In the genomic region with DNA sequence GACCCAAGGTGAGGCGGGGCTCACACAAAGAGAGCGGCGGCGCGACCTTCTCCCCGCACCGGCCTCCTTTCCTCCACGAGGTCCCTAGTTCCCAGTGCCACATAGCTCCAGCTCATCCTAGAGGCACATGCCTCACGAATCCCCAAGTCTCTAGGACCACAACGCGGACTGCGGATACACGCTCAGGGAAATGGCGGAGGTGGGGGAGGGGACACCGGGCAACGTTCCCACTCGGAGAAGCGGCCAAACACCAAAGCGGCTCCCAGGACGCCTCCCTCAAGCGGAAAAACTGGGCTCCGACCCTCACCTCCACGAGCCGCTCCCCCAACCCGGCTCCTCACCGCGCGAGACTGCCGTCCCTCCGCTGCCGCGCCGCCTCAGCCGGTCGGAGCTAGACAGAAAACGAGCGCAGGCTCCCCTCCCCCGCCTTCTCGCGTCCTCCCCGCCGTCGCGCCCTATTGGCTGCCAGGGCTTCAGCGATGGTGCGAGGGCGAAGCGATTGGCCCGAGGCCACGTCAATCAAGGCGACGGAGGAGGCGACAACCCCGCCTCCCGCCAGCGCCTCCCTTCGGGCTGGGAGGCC, we compare ENCODE assay signal across 8 cellular contexts. TPM values are rescaled to one million over a fixed set of nuclear protein-coding genes. Genes with fewer than 3 reads are reported as not detected.
DNase-seq lines count a peak whose midpoint lies in the region; ATAC-seq, FAIRE-seq and TF ChIP-seq lines count a peak whose summit lies in the region.

A gene (minus strand): TSS at position 404 of the 583 bp plus-strand sequence. CDS start 1,963 bp downstream, outside the sequence.

- POLR2A ChIA-PET in Caco-2 (lab: Charles Lee): interaction anchor here (0.6 to 1.1 kb wide), 3 partner anchors 14 to 1133 kb away, joined by 3 to 4 read pairs (median 3); a partner anchor contains a TSS
- POLR2A ChIA-PET in H1 (lab: Charles Lee; ENCODE audit: partially characterized antibody): interaction anchor here (0.5 to 7.3 kb wide), 58 partner anchors 9 to 638 kb away, joined by 3 to 269 read pairs (median 4); a partner anchor contains a TSS

- CTCF ChIA-PET in Caco-2 (lab: Charles Lee): interaction anchor here (1.3 kb wide), 1 partner anchor 281 kb away, joined by 3 read pairs; no protein-coding TSS in a partner anchor
- CTCF ChIA-PET in activated CD8-positive, alpha-beta memory T cell treated with anti-CD3 and anti-CD28 coated beads, Interleukin-2, amount 10 ng/mL, durations not matched to agents 7 days and 5 days (lab: Charles Lee): interaction anchor here (0.8 to 2.0 kb wide), 6 partner anchors 9 to 316 kb away, joined by 3 to 11 read pairs (median 5); a partner anchor contains a TSS
- CTCF ChIA-PET in H1 (lab: Charles Lee; ENCODE audit: partially characterized antibody): interaction anchor here (0.5 to 1.5 kb wide), 2 partner anchors 193 to 291 kb away, joined by 3 to 4 read pairs; no protein-coding TSS in a partner anchor

- H3K14ac ChIP-seq in H1 (ENCODE audit: insufficient read length) (peak within 1 kb of the TSS; percentile 91), mesenchymal stem cell (ENCODE audit: low read length in 2 of 2) (peak within 1 kb of the TSS; percentile 79 to 100)

- no peaks in the 10 kb centered on the region for H3K9me3 Mint-ChIP-seq in Caco-2 (ENCODE audit: unreplicated experiment)
- no peaks in the 10 kb centered on the region for H3K9me3 Mint-ChIP-seq in activated CD8-positive, alpha-beta memory T cell treated with anti-CD3 and anti-CD28 coated beads, Interleukin-2, amount 10 ng/mL, durations not matched to agents 7 days and 5 days (ENCODE audit: low read depth)

- no peaks in the 10 kb centered on the region for H3K79me1 ChIP-seq in H1 (ENCODE audit: low read depth, low read length)
- no peaks in the 10 kb centered on the region for H3K79me1 ChIP-seq in mesenchymal stem cell (replicated peaks; ENCODE audit: low read length, poor library complexity, severe bottlenecking)

- TF ChIP-seq RAD21 in H1 (IDR thresholded peaks at IDR 0.05 in 1 of 2, conservative IDR thresholded peaks at IDR 0.05 in 1 of 2; ENCODE audit: low read depth in 2 of 2, low read length in 2 of 2): no peak

- H2AFZ ChIP-seq in H1 (ENCODE audit: low read length): peak within 1 kb of the TSS; percentile 77; the same call in 1 of the 2 replicates
- peak within 1 kb of the TSS; percentile 97 for H2AFZ ChIP-seq in mesenchymal stem cell (ENCODE audit: low read depth, low read length)

- peak within 1 kb of the TSS; percentile 100 for H4K8ac ChIP-seq in H1 (ENCODE audit: extremely low read depth, insufficient read depth, low read length)
- H4K8ac ChIP-seq in mesenchymal stem cell (ENCODE audit: low read length): peak within 1 kb of the TSS; percentile 99

- peaks cover 55% of the 10 kb centered on the region for H3K36me3 Mint-ChIP-seq in Caco-2 (ENCODE audit: insufficient read depth, unreplicated experiment)
- peaks cover 48% of the 10 kb centered on the region for H3K36me3 Mint-ChIP-seq in activated CD8-positive, alpha-beta memory T cell treated with anti-CD3 and anti-CD28 coated beads, Interleukin-2, amount 10 ng/mL, durations not matched to agents 7 days and 5 days

- peaks cover 13 to 18% of the 10 kb centered on the region in 2 experiments for H4K20me1 ChIP-seq in H1 (replicated peaks in 1 of 2; ENCODE audit: control insufficient read depth in 1 of 2, insufficient read depth in 2 of 2, low read length in 2 of 2)

- FAIRE-seq in HTR-8/SVneo (lab: Jason Lieb, UNC) (no peak), H1 (lab: Jason Lieb, UNC) (no peak)

- H3K9me3 ChIP-seq in Caco-2: no peaks in the 10 kb centered on the region
- H3K9me3 ChIP-seq in H1 (ENCODE audit: insufficient read depth in 2 of 2, low read depth in 1 of 2, low read length in 1 of 2): no peaks in the 10 kb centered on the region
- H3K9me3 ChIP-seq in mesenchymal stem cell (ENCODE audit: control insufficient read depth, low read length): no peaks in the 10 kb centered on the region

- TF ChIP-seq CTCF in Caco-2 (IDR thresholded peaks at IDR 0.05; ENCODE audit: insufficient read depth in 1 of 2, low read depth in 1 of 2, low read length in 1 of 2, severe bottlenecking in 1 of 2, unreplicated experiment in 1 of 2): no peak
- no peak for TF ChIP-seq CTCF in H1 (IDR thresholded peaks at IDR 0.05; ENCODE audit: control extremely low read depth in 1 of 3, insufficient read depth in 1 of 3, low read depth in 1 of 3, low read length in 3 of 3)

- H3K4me2 ChIP-seq in H1 (ENCODE audit: insufficient read depth in 1 of 2, low read depth in 2 of 2, low read length in 2 of 2) (peak within 1 kb of the TSS; percentile 78 to 87), mesenchymal stem cell (ENCODE audit: low read length, poor library complexity, severe bottlenecking) (peak within 1 kb of the TSS; percentile 89)

- H3K27ac Mint-ChIP-seq in Caco-2 (ENCODE audit: unreplicated experiment): peak within 1 kb of the TSS; percentile 100
- peak within 1 kb of the TSS; percentile 96 for H3K27ac Mint-ChIP-seq in activated CD8-positive, alpha-beta memory T cell treated with anti-CD3 and anti-CD28 coated beads, Interleukin-2, amount 10 ng/mL, durations not matched to agents 7 days and 5 days

- peak; percentile 72 to 91; a peak in 2 of 3 replicates for TF ChIP-seq POLR2A in H1 (IDR thresholded peaks at IDR 0.05; ENCODE audit: control extremely low read depth in 1 of 2, low read depth in 2 of 2, low read length in 2 of 2)

- DNase-seq in Caco-2: peak; percentile 95 to 96
- peak; percentile 90 for DNase-seq in HTR-8/SVneo (ENCODE audit: insufficient read length, low spot score)
- peak; percentile 75 for DNase-seq in NOMO-1 treated with DMSO at 0.1 percent for 48 hours (lab: John Stamatoyannopoulos, UW; ENCODE audit: unreplicated experiment)
- DNase-seq in activated CD8-positive, alpha-beta memory T cell treated with anti-CD3 and anti-CD28 coated beads, Interleukin-2, amount 10 ng/mL, durations not matched to agents 7 days and 5 days: peak; percentile 99
- DNase-seq in H1 (ENCODE audit: low read depth in 1 of 2, low spot score in 2 of 2): peak; percentile 91 to 99
- peak; percentile 98 for DNase-seq in mesenchymal stem cell
- peak; percentile 97 for DNase-seq in stimulated activated CD8-positive, alpha-beta memory T cell treated with anti-CD3 and anti-CD28 coated beads, Interleukin-12 subunit alpha, Interleukin-12 subunit beta, amount 100 ng/mL, for 24 hours (ENCODE audit: extremely low read depth)

- H4K91ac ChIP-seq in H1 (replicated peaks; ENCODE audit: insufficient read length, low read length) (peak within 1 kb of the TSS; percentile 100), mesenchymal stem cell (ENCODE audit: low read length) (peak within 1 kb of the TSS; percentile 99)

- peak within 1 kb of the TSS; percentile 100 for H2BK5ac ChIP-seq in H1 (ENCODE audit: low read depth, low read length)
- H2BK5ac ChIP-seq in mesenchymal stem cell (ENCODE audit: low read depth, low read length, poor library complexity, severe bottlenecking): peak within 1 kb of the TSS; percentile 95

- H3K27me3 ChIP-seq in Caco-2 (replicated peaks; ENCODE audit: control insufficient read depth, insufficient read depth, low read length) (no peaks in the 10 kb centered on the region), H1 (replicated peaks in 1 of 4; ENCODE audit: control insufficient read depth in 3 of 4, extremely low read depth in 1 of 4, insufficient read depth in 3 of 4, low read length in 3 of 4) (no peaks in the 10 kb centered on the region), mesenchymal stem cell (ENCODE audit: control insufficient read depth in 1 of 2, insufficient read depth in 1 of 2, low read length in 2 of 2) (no peaks in the 10 kb centered on the region)

- H3K79me2 ChIP-seq in H1 (ENCODE audit: control insufficient read depth in 1 of 2, insufficient read depth in 2 of 2, low read length in 2 of 2): peaks cover 35 to 94% of the 10 kb centered on the region in 2 experiments

- no peak within 1 kb of the TSS for H2BK20ac ChIP-seq in H1 (ENCODE audit: low read length)

- H3K23ac ChIP-seq in H1 (ENCODE audit: insufficient read length): no peak within 1 kb of the TSS
- H3K23ac ChIP-seq in mesenchymal stem cell (ENCODE audit: low read length in 2 of 2): peak within 1 kb of the TSS; percentile 23 to 97

- TF ChIP-seq EP300 in H1 (IDR thresholded peaks at IDR 0.05; ENCODE audit: borderline replicate concordance in 1 of 2, low read depth in 2 of 2, low read length in 2 of 2): no peak

- H3K23me2 ChIP-seq in H1 (ENCODE audit: low read depth, low read length): peaks cover 6% of the 10 kb centered on the region; the same call in 1 of the 2 replicates

- peak within 1 kb of the TSS; percentile 97 for H2BK120ac ChIP-seq in H1 (replicated peaks; ENCODE audit: low read depth, low read length)
- H2BK120ac ChIP-seq in mesenchymal stem cell (ENCODE audit: low read depth, low read length): peak within 1 kb of the TSS; percentile 96

- H3K27me3 Mint-ChIP-seq in Caco-2 (ENCODE audit: insufficient read depth, unreplicated experiment): no peaks in the 10 kb centered on the region
- no peaks in the 10 kb centered on the region for H3K27me3 Mint-ChIP-seq in activated CD8-positive, alpha-beta memory T cell treated with anti-CD3 and anti-CD28 coated beads, Interleukin-2, amount 10 ng/mL, durations not matched to agents 7 days and 5 days

- H3K27ac ChIP-seq in H1 (ENCODE audit: low read depth, low read length) (peak within 1 kb of the TSS; percentile 100), mesenchymal stem cell (ENCODE audit: low read length, poor library complexity, severe bottlenecking) (peak within 1 kb of the TSS; percentile 100)

- BruUV-seq in Caco-2 (replicated peaks; lab: Mats Ljungman, UMichigan): no TSS peak

- intact Hi-C loops in Caco-2 (cut with micrococcal nuclease; ENCODE audit: unreplicated experiment): loop anchor here (1.0 to 2.0 kb wide), 2 partner anchors 24 to 59 kb away; a partner anchor contains a TSS

- peak within 1 kb of the TSS; percentile 100 for H3K9ac ChIP-seq in H1 (replicated peaks in 1 of 4; ENCODE audit: extremely low read depth in 1 of 4, low read depth in 3 of 4, low read length in 3 of 4)
- peak within 1 kb of the TSS; percentile 99 for H3K9ac ChIP-seq in mesenchymal stem cell (ENCODE audit: low read length)

- 1% methylated on average over 49 of the region's 57 CpGs; no CpG with 5 or more reads in 1 of the 2 experiments for WGBS in H1 (ENCODE audit: extremely low coverage in 1 of 2, insufficient coverage in 1 of 2, insufficient read length in 1 of 2, insufficient replicate concordance in 2 of 2, low coverage in 1 of 2, low lambda C conversion rate in 2 of 2, missing lambda C conversion rate in 1 of 2), 2 experiments
- under 1% methylated on average over 51 of the region's 57 CpGs for WGBS in mesenchymal stem cell

- H2BK15ac ChIP-seq in H1 (ENCODE audit: low read length) (no peak within 1 kb of the TSS; the same call in 1 of the 2 replicates), mesenchymal stem cell (ENCODE audit: low read depth, poor library complexity, severe bottlenecking) (peak within 1 kb of the TSS; percentile 92)

- peak within 1 kb of the TSS; percentile 99 for H4K5ac ChIP-seq in H1 (ENCODE audit: insufficient read length, low read depth, low read length)

- peaks cover 8% of the 10 kb centered on the region for H3K4me1 Mint-ChIP-seq in Caco-2 (ENCODE audit: low read depth, unreplicated experiment)
- peaks cover 50% of the 10 kb centered on the region for H3K4me1 Mint-ChIP-seq in activated CD8-positive, alpha-beta memory T cell treated with anti-CD3 and anti-CD28 coated beads, Interleukin-2, amount 10 ng/mL, durations not matched to agents 7 days and 5 days

- H3K4me3 Mint-ChIP-seq in Caco-2 (ENCODE audit: unreplicated experiment): peak within 1 kb of the TSS; percentile 95
- peak within 1 kb of the TSS; percentile 99 for H3K4me3 Mint-ChIP-seq in activated CD8-positive, alpha-beta memory T cell treated with anti-CD3 and anti-CD28 coated beads, Interleukin-2, amount 10 ng/mL, durations not matched to agents 7 days and 5 days

- no peaks in the 10 kb centered on the region; the same call in 1 of the 2 replicates for H3K36me3 ChIP-seq in Caco-2 (ENCODE audit: control insufficient read depth, insufficient read depth, low read length)
- H3K36me3 ChIP-seq in H1 (ENCODE audit: control insufficient read depth in 2 of 4, insufficient read depth in 4 of 4, low read length in 3 of 4): peaks cover 25 to 33% (median 28%) of the 10 kb centered on the region in 4 experiments
- H3K36me3 ChIP-seq in mesenchymal stem cell (ENCODE audit: control insufficient read depth in 1 of 2, insufficient read depth in 2 of 2, low read depth in 1 of 2, low read length in 2 of 2): peaks cover 5 to 33% of the 10 kb centered on the region in 2 experiments

- ATAC-seq in GM21381 (IDR thresholded peaks at IDR 0.05; ENCODE audit: unreplicated experiment): peak; percentile 80
- ATAC-seq in activated CD8-positive, alpha-beta memory T cell treated with anti-CD3 and anti-CD28 coated beads, Interleukin-2, amount 10 ng/mL, durations not matched to agents 7 days and 5 days: peak; percentile 86

- H3K18ac ChIP-seq in H1 (ENCODE audit: extremely low read depth, low read length) (peak within 1 kb of the TSS; percentile 100), mesenchymal stem cell (ENCODE audit: low read depth in 1 of 2, low read length in 2 of 2) (peak within 1 kb of the TSS; percentile 100)

- H3K4me1 ChIP-seq in Caco-2 (peaks cover 11% of the 10 kb centered on the region; the same call in 1 of the 2 replicates), H1 (replicated peaks in 1 of 4; ENCODE audit: control insufficient read depth in 3 of 4, insufficient read depth in 4 of 4, low read length in 3 of 4) (peaks cover 0 to 2% (median 0%) of the 10 kb centered on the region in 4 experiments; a peak in 2 of 7 replicates), mesenchymal stem cell (ENCODE audit: control insufficient read depth, insufficient read depth, low read depth, low read length) (peaks cover 2% of the 10 kb centered on the region)

- H3K4ac ChIP-seq in H1 (replicated peaks; ENCODE audit: insufficient read length, low read depth, low read length): peak within 1 kb of the TSS; percentile 99
- H3K4ac ChIP-seq in mesenchymal stem cell (ENCODE audit: low read depth in 1 of 2, low read length in 2 of 2): peak within 1 kb of the TSS; percentile 99 to 100

- H2BK12ac ChIP-seq in H1 (ENCODE audit: low read depth, low read length) (peak within 1 kb of the TSS; percentile 95; the same call in 1 of the 2 replicates), mesenchymal stem cell (ENCODE audit: low read length in 2 of 2) (peak within 1 kb of the TSS in 1 of 2 experiments; percentile 86)

- H3K56ac ChIP-seq in H1 (replicated peaks; ENCODE audit: insufficient read length, low read depth, low read length): peak within 1 kb of the TSS; percentile 100

- H3K4me3 ChIP-seq in Caco-2 (ENCODE audit: low read depth, low read length) (peak within 1 kb of the TSS; percentile 86), H1 (ENCODE audit: extremely low read depth in 1 of 4, insufficient read depth in 2 of 4, low read depth in 3 of 4, low read length in 4 of 4) (peak within 1 kb of the TSS; percentile 74 to 99 (median 97)), mesenchymal stem cell (ENCODE audit: insufficient read depth in 1 of 2, low read depth in 1 of 2, low read length in 2 of 2) (peak within 1 kb of the TSS; percentile 94 to 96)

- peak within 1 kb of the TSS; percentile 100 for H2AK5ac ChIP-seq in H1 (ENCODE audit: low read depth, low read length)
- H2AK5ac ChIP-seq in mesenchymal stem cell (ENCODE audit: low read length, severe bottlenecking): peak within 1 kb of the TSS; percentile 100

RNA-seq across cellular contexts. Expression of the gene that starts here (rescaled TPM):
- total RNA-seq in Caco-2 (2022): 476 and 485 TPM in 2 replicates
- 100 to 1,000 TPM; 550 to 781 TPM for total RNA-seq in activated CD8-positive, alpha-beta memory T cell treated with anti-CD3 and anti-CD28 coated beads, Interleukin-2, amount 10 ng/mL, durations not matched to agents 7 days and 5 days
- 851 and 887 TPM in 2 replicates for total RNA-seq in H1 (2021; fragmentation: NEBNext Ultra II Directional; extraction: Animal tissue kit (Norgen Biotek cat#: 25700))
- polyA plus RNA-seq in H1 (2011; rRNA removed): 414 and 560 TPM in 2 replicates
- polyA plus RNA-seq in H1 (2011; cell fraction: cytosol; rRNA removed): 510 TPM
- polyA plus RNA-seq in H1 (2011; cell fraction: nucleus; rRNA removed): 492 TPM
- polyA plus RNA-seq in H1 (2012, experiment 1 of 2): 624 to 1,009 TPM (median 692 TPM) in 4 replicates
- 173 TPM for polyA plus RNA-seq in H1 (2012, experiment 2 of 2)
- polyA plus RNA-seq in H1 (2013, experiment 1 of 2): 487 TPM
- 492 TPM for polyA plus RNA-seq in H1 (2013, experiment 2 of 2)
- 578 and 618 TPM in 2 replicates for polyA minus RNA-seq in H1 (2011; rRNA and poly(A)+ RNA removed)
- 403 TPM for polyA minus RNA-seq in H1 (2011; cell fraction: cytosol; rRNA and poly(A)+ RNA removed)
- 658 TPM for polyA minus RNA-seq in H1 (2011; cell fraction: nucleus; rRNA and poly(A)+ RNA removed)
- 352 TPM for polyA plus RNA-seq in mesenchymal stem cell (2013, experiment 1 of 2)
- 352 TPM for polyA plus RNA-seq in mesenchymal stem cell (2013, experiment 2 of 2)

Comparison
In these comparisons a context has a peak if more than half of its experiments do, and no peak if none do; other contexts are left out.
1. Peak in every context shown above with its lines: DNase-seq, ATAC-seq, H3K4me3 ChIP-seq and H3K27ac ChIP-seq.